ENCODE assay signal across 8 cellular contexts in the genomic region with DNA sequence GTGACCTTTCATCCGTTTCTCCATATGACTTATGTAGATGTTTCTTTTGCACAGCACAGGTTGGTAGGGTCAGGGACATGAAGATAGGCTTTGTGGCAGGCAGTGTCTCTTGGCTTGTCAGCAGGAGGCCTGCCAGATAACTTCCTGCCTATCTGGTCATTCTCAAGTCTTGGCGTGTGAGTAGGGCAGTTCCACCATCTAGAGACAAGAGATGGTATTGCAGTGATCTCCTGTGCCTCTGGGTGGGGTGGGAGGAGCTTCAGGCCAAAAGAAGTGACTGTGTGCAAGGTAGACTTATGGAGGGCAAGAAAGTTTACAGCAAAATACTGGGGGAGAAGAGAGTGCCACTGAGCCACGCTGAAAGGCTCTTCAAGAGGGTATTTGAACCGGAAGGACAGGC. TPM values are rescaled to one million over a fixed set of nuclear protein-coding genes. Genes with fewer than 3 reads are reported as not detected.
DNase-seq lines count a peak whose midpoint lies in the region; ATAC-seq lines count a peak whose summit lies in the region.

No MANE protein-coding gene starts in this region.

- no peaks in the 10 kb centered on the region for H3K9me3 Mint-ChIP-seq in central memory CD8-positive, alpha-beta T cell

- DNase-seq in AG08396 (ENCODE audit: low spot score) = peak; percentile 89
- peak; percentile 35 for DNase-seq in NCI-H2196 treated with DMSO at 0.1 percent for 48 hours (lab: John Stamatoyannopoulos, UW; ENCODE audit: unreplicated experiment)
- DNase-seq in activated CD4-positive, CD25-positive, alpha-beta regulatory T cell (lab: John Stamatoyannopoulos, UW) = peak; percentile 19 to 45 (median 40)
- peak; percentile 47 to 79 for DNase-seq in central memory CD8-positive, alpha-beta T cell (ENCODE audit: low spot score in 2 of 2)
- peak; percentile 75 for DNase-seq in left lobe of liver (ENCODE audit: low spot score)
- DNase-seq in stimulated activated CD4-positive, alpha-beta T cell treated with anti-CD3 and anti-CD28 coated beads, Interleukin-4, amount 100 ng/mL, for 24 hours = peak; percentile 79

- ATAC-seq in GM18511 (IDR thresholded peaks at IDR 0.05; ENCODE audit: unreplicated experiment) = peak; percentile 85
- peak; percentile 70 for ATAC-seq in HG03025 (IDR thresholded peaks at IDR 0.05; ENCODE audit: low FRiP score, unreplicated experiment)
- peak; percentile 62 for ATAC-seq in central memory CD8-positive, alpha-beta T cell (replicated peaks; ENCODE audit: extremely low read depth, poor library complexity, severe bottlenecking)
- ATAC-seq in left lobe of liver = peak; percentile 98

- H3K36me3 Mint-ChIP-seq in central memory CD8-positive, alpha-beta T cell (ENCODE audit: insufficient read depth) = peaks cover 17% of the 10 kb centered on the region

- H3K4me1 Mint-ChIP-seq in central memory CD8-positive, alpha-beta T cell = peaks cover 92% of the 10 kb centered on the region

- peak overlapping the region; percentile 69 for H3K4me3 Mint-ChIP-seq in central memory CD8-positive, alpha-beta T cell

- H3K27me3 Mint-ChIP-seq in central memory CD8-positive, alpha-beta T cell = no peaks in the 10 kb centered on the region

- H3K27ac Mint-ChIP-seq in central memory CD8-positive, alpha-beta T cell (ENCODE audit: low read depth) = peak overlapping the region; percentile 3

RNA-seq across cellular contexts. Expression of gene TEX264, which starts 11.0 kb away (rescaled TPM):
- 39.2 TPM for total RNA-seq in left lobe of liver

RNA-seq across cellular contexts. Expression of gene GRM2, which starts 24.8 kb away (rescaled TPM):
- total RNA-seq in left lobe of liver = 0.05 TPM

Comparison
In these comparisons a context has a peak if more than half of its experiments do, and no peak if none do; other contexts are left out.
1. Peak in every context shown above with its lines: DNase-seq and ATAC-seq.
2. DNase-seq: peak in every context shown above with its lines; median percentile 89 in AG08396; 79 in stimulated activated CD4-positive, alpha-beta T cell treated with anti-CD3 and anti-CD28 coated beads, Interleukin-4, amount 100 ng/mL, for 24 hours; 75 in left lobe of liver; 63 in central memory CD8-positive, alpha-beta T cell; 40 in activated CD4-positive, CD25-positive, alpha-beta regulatory T cell; 35 in NCI-H2196 treated with DMSO at 0.1 percent for 48 hours.